ENCODE assay signal across 22 cellular contexts in genomic region chr5:14217587-14217986, GRCh38.
A peak's percentile ranks its signal among the peaks of the same experiment; 100 is the strongest.
DNase-seq lines count a peak whose midpoint lies in the region; ATAC-seq, FAIRE-seq and TF ChIP-seq lines count a peak whose summit lies in the region.
"Had no signal": no experiment of that assay in that cellular context is flagged by ENCODE, and none has a peak within 500 bp of the region (broad histone marks: within the 10 kb centered on the region; RNA-seq: fewer than 3 reads in every experiment).

No MANE protein-coding gene starts in this region.

- H2AFZ ChIP-seq in astrocyte (ENCODE audit: low read depth, low read length), result no peak overlapping the region

- H3K4me1 ChIP-seq in A549 (peaks cover 73% of the 10 kb centered on the region), astrocyte (ENCODE audit: insufficient read depth, low read length) (peaks cover 62% of the 10 kb centered on the region), right cardiac atrium (ENCODE audit: control insufficient read depth, insufficient read depth, low read length) (peaks cover 29% of the 10 kb centered on the region), HAP-1 (peaks cover 17% of the 10 kb centered on the region), vagina (peaks cover 29% of the 10 kb centered on the region)

- TF ChIP-seq RAD21 in A549 (conservative IDR thresholded peaks at IDR 0.05 in 1 of 2, IDR thresholded peaks at IDR 0.05 in 1 of 2), result no peak

- H3K36me3 Mint-ChIP-seq in astrocyte (ENCODE audit: low read depth, unreplicated experiment), result peaks cover 9% of the 10 kb centered on the region
- H3K36me3 Mint-ChIP-seq in neural crest cell (ENCODE audit: low read depth), result no peaks in the 10 kb centered on the region
- H3K36me3 Mint-ChIP-seq: CD4-positive, CD25-positive, alpha-beta regulatory T cell; mesothelial cell of epicardium; type B pancreatic cell had no signal

- peak overlapping the region; percentile 15 for H3K9ac ChIP-seq in astrocyte (ENCODE audit: low read length)

- TF ChIP-seq CTCF in A549 (IDR thresholded peaks at IDR 0.05) (no peak), astrocyte (IDR thresholded peaks at IDR 0.05; ENCODE audit: insufficient read depth, low read depth, low read length) (no peak), neural crest cell (conservative IDR thresholded peaks at IDR 0.05) (no peak), vagina (IDR thresholded peaks at IDR 0.05) (no peak)

- DNase-seq in A549 (ENCODE audit: low read depth in 1 of 2, low spot score in 1 of 2) (no peak), astrocyte (ENCODE audit: low read depth) (no peak), right cardiac atrium (peak in 1 of 3 donors; percentile 53), neural crest cell (ENCODE audit: low read depth, low spot score) (no peak), HAP-1 (ENCODE audit: low spot score in 2 of 2) (no peak), vagina (ENCODE audit: extremely low spot score in 2 of 2) (no peak)
- DNase-seq: activated CD4-positive, CD25-positive, alpha-beta regulatory T cell treated with anti-CD3 and anti-CD28 coated beads, Interleukin-2, amount 50 U/mL, for 72 hours; activated effector memory CD4-positive, alpha-beta T cell treated with Interleukin-2 at 50 U/mL for 16 hours; CD4-positive, CD25-positive, alpha-beta regulatory T cell; DND-41; Kasumi-1; NCI-H1105 treated with DMSO at 0.1 percent for 48 hours; NCI-H2227 treated with DMSO at 0.1 percent for 48 hours; NK-92 treated with Interleukin-12 subunit alpha and Interleukin-12 subunit beta, amount 100 ng/mL, for 24 hours; nucleus accumbens; SIG-M5; spleen had no signal

- H3K27ac Mint-ChIP-seq in astrocyte (ENCODE audit: unreplicated experiment) (peak overlapping the region; percentile 92), neural crest cell (ENCODE audit: unreplicated experiment) (peak overlapping the region; percentile 60)
- H3K27ac Mint-ChIP-seq: CD4-positive, CD25-positive, alpha-beta regulatory T cell; mesothelial cell of epicardium; type B pancreatic cell had no signal

- peaks cover 95% of the 10 kb centered on the region for H4K20me1 ChIP-seq in astrocyte (ENCODE audit: insufficient read depth, low read length)

- H3K27me3 Mint-ChIP-seq in astrocyte (ENCODE audit: low read depth, unreplicated experiment) (no peaks in the 10 kb centered on the region), neural crest cell (ENCODE audit: low read depth) (no peaks in the 10 kb centered on the region)
- H3K27me3 Mint-ChIP-seq: type B pancreatic cell had no signal

- no peaks in the 10 kb centered on the region for H3K27me3 ChIP-seq in astrocyte (ENCODE audit: insufficient read depth, low read length)
- H3K27me3 ChIP-seq in right cardiac atrium (ENCODE audit: control insufficient read depth, insufficient read depth), result no peaks in the 10 kb centered on the region
- H3K27me3 ChIP-seq in HAP-1 (ENCODE audit: low read depth), result no peaks in the 10 kb centered on the region
- H3K27me3 ChIP-seq in vagina, result no peaks in the 10 kb centered on the region
- H3K27me3 ChIP-seq: spleen had no signal

- H3K4me3 ChIP-seq in A549 (no peak overlapping the region), astrocyte (ENCODE audit: insufficient read depth, low read depth, low read length) (no peak overlapping the region), right cardiac atrium (ENCODE audit: low read length) (no peak overlapping the region), HAP-1 (no peak overlapping the region), vagina (no peak overlapping the region)
- H3K4me3 ChIP-seq: spleen had no signal

- peak overlapping the region; percentile 54 for H3K4me2 ChIP-seq in A549
- H3K4me2 ChIP-seq in astrocyte (ENCODE audit: low read length), result peak overlapping the region; percentile 7

- FAIRE-seq in A549 (lab: Jason Lieb, UNC) (no peak), astrocyte (lab: Jason Lieb, UNC) (no peak)
- FAIRE-seq: A204.1 had no signal

- 66% methylated on average over 4 of the region's 4 CpGs for WGBS in A549 (ENCODE audit: missing lambda C conversion rate)
- WGBS in right cardiac atrium, result 67% methylated on average over 4 of the region's 4 CpGs

- H3K36me3 ChIP-seq in astrocyte (ENCODE audit: insufficient read depth, low read length) (peaks cover 9% of the 10 kb centered on the region), HAP-1 (replicated peaks) (no peaks in the 10 kb centered on the region), vagina (no peaks in the 10 kb centered on the region)
- H3K36me3 ChIP-seq: spleen had no signal

- H3K9me3 Mint-ChIP-seq in astrocyte (ENCODE audit: unreplicated experiment) (no peaks in the 10 kb centered on the region), neural crest cell (no peaks in the 10 kb centered on the region)
- H3K9me3 Mint-ChIP-seq: mesothelial cell of epicardium had no signal

- peaks cover 100% of the 10 kb centered on the region for H3K79me2 ChIP-seq in astrocyte (ENCODE audit: insufficient read depth, low read length)

- H3K4me1 Mint-ChIP-seq in astrocyte (ENCODE audit: low read depth, unreplicated experiment) (peaks cover 87% of the 10 kb centered on the region), neural crest cell (peaks cover 57% of the 10 kb centered on the region)

- H3K27ac ChIP-seq in A549 (peak overlapping the region; percentile 12 to 63; a peak in 4 of 6 replicates), astrocyte (ENCODE audit: low read depth, low read length) (peak overlapping the region; percentile 29), right cardiac atrium (ENCODE audit: low read length) (no peak overlapping the region), vagina (no peak overlapping the region)

- peak overlapping the region; percentile 58 for H3K4me3 Mint-ChIP-seq in astrocyte (ENCODE audit: unreplicated experiment)
- H3K4me3 Mint-ChIP-seq in neural crest cell, result no peak overlapping the region
- H3K4me3 Mint-ChIP-seq: CD4-positive, CD25-positive, alpha-beta regulatory T cell; mesothelial cell of epicardium; type B pancreatic cell had no signal

- intact Hi-C loops in right cardiac atrium (cut with DNase I) (no loop called here), vagina (cut with DNase I) (no loop called here)

- peak in 1 of 2 experiments; percentile 12; a peak in 2 of 6 replicates for ATAC-seq in A549
- peak; percentile 40 to 69 for ATAC-seq in right cardiac atrium
- no peak for ATAC-seq in HG03520 (IDR thresholded peaks at IDR 0.05; ENCODE audit: unreplicated experiment)
- ATAC-seq in HG03565 (IDR thresholded peaks at IDR 0.05; ENCODE audit: unreplicated experiment), result no peak

- in situ Hi-C loops in HAP-1 (cut with MboI; ENCODE audit: low sequenced_read_pairs), result no loop called here

- POLR2A ChIA-PET in A549 (lab: Yijun Ruan, JAX), result no interaction called here

- no peak for TF ChIP-seq EP300 in A549 (IDR thresholded peaks at IDR 0.05)

- TF ChIP-seq POLR2A in A549 (IDR thresholded peaks at IDR 0.05; ENCODE audit: low read length) (no peak), vagina (IDR thresholded peaks at IDR 0.05) (no peak)

- H3K9me3 ChIP-seq in A549 (no peaks in the 10 kb centered on the region), astrocyte (ENCODE audit: insufficient read depth, low read depth, low read length) (no peaks in the 10 kb centered on the region), right cardiac atrium (ENCODE audit: control insufficient read depth, low read length) (no peaks in the 10 kb centered on the region), HAP-1 (no peaks in the 10 kb centered on the region), vagina (no peaks in the 10 kb centered on the region)
- H3K9me3 ChIP-seq: spleen had no signal

- CTCF ChIA-PET in A549 (lab: Yijun Ruan, JAX), result interaction anchor here (1.0 to 1.6 kb wide), 3 partner anchors 9 to 109 kb away, joined by 3 to 4 read pairs (median 4); no protein-coding TSS in a partner anchor

TF ChIP-seq in A549, 52 proteins besides CTCF, POLR2A, EP300 and RAD21:
- TF ChIP-seq RARB (CRISPR knock-in tag; IDR thresholded peaks at IDR 0.05) (no peak), CEBPB (IDR thresholded peaks at IDR 0.05) (no peak), BHLHE40 (IDR thresholded peaks at IDR 0.05; ENCODE audit: low read depth, low read length) (no peak), FOXS1 (CRISPR knock-in tag; IDR thresholded peaks at IDR 0.05) (no peak), RCOR1 (IDR thresholded peaks at IDR 0.05; ENCODE audit: low read depth, low read length) (no peak), ATOH8 (CRISPR knock-in tag; IDR thresholded peaks at IDR 0.05; ENCODE audit: low read depth) (no peak), HDAC2 (IDR thresholded peaks at IDR 0.05) (no peak), HOXB13 (CRISPR knock-in tag; IDR thresholded peaks at IDR 0.05; ENCODE audit: low read depth) (no peak), SMC3 (IDR thresholded peaks at IDR 0.05) (no peak), TP53 (CRISPR knock-in tag; IDR thresholded peaks at IDR 0.05) (no peak), BCL3 (IDR thresholded peaks at IDR 0.05) (no peak), USF2 (IDR thresholded peaks at IDR 0.05) (no peak), FOSL2 (IDR thresholded peaks at IDR 0.05) (no peak), FOSL2 (CRISPR knock-in tag; IDR thresholded peaks at IDR 0.05) (no peak)
TF ChIP-seq in A549: peak in this region for 0.

Comparison
In these comparisons a context has a peak if more than half of its experiments do, and no peak if none do; other contexts are left out.
1. ATAC-seq: peak in right cardiac atrium (2 of 2); none in HG03520 (single experiment) and HG03565 (single experiment).
2. H3K27ac ChIP-seq: peak in A549 (2 of 2) and astrocyte (single experiment); none in right cardiac atrium (single experiment) and vagina (single experiment).